13 cellular contexts compared by ENCODE assay signal in genomic region chr2:43193652-43193995, GRCh38. TPM values are rescaled to one million over a fixed set of nuclear protein-coding genes. Genes with fewer than 3 reads are reported as not detected.
DNase-seq lines count a peak whose midpoint lies in the region; ATAC-seq and TF ChIP-seq lines count a peak whose summit lies in the region.
"Had no signal": no experiment of that assay in that cellular context is flagged by ENCODE, and none has a peak within 500 bp of the region (broad histone marks: within the 10 kb centered on the region; RNA-seq: fewer than 3 reads in every experiment).

No MANE protein-coding gene starts in this region.

- H3K36me3 Mint-ChIP-seq in T-helper 1 cell treated with Interleukin-12 subunit alpha and Interleukin-12 subunit beta and Interleukin-4 antibody, amounts not matched to agents 30 μg/mL and 1 μg/mL, for 36 hours (ENCODE audit: low read depth): peaks cover 5% of the 10 kb centered on the region
- no peaks in the 10 kb centered on the region for H3K36me3 Mint-ChIP-seq in T-cell

- H3K27ac ChIP-seq in spleen: peak overlapping the region; percentile 63 to 90 (median 76)
- no peak overlapping the region for H3K27ac ChIP-seq in A673 (ENCODE audit: low read depth, low read length, poor library complexity, severe bottlenecking)

- peaks cover 19 to 91% (median 59%) of the 10 kb centered on the region in 6 donors for H3K4me1 ChIP-seq in spleen
- no peaks in the 10 kb centered on the region for H3K4me1 ChIP-seq in A673 (ENCODE audit: insufficient read depth, low read length, poor library complexity, severe bottlenecking)

- TF ChIP-seq POLR2A in spleen (IDR thresholded peaks at IDR 0.05): no peak

- no peak overlapping the region for H3K4me3 ChIP-seq in spleen
- H3K4me3 ChIP-seq in A673 (ENCODE audit: low read depth, low read length, poor library complexity, severe bottlenecking): no peak overlapping the region
- H3K4me3 ChIP-seq: cardiac muscle cell, esophagus squamous epithelium had no signal

- no peak for ATAC-seq in T-cell (replicated peaks in 1 of 4)

- no peaks in the 10 kb centered on the region for H3K9me3 ChIP-seq in spleen
- no peaks in the 10 kb centered on the region for H3K9me3 ChIP-seq in A673 (ENCODE audit: low read depth, low read length, poor library complexity, severe bottlenecking)
- H3K9me3 ChIP-seq: esophagus squamous epithelium had no signal

- H3K4me1 Mint-ChIP-seq in T-helper 1 cell treated with Interleukin-12 subunit alpha and Interleukin-12 subunit beta and Interleukin-4 antibody, amounts not matched to agents 30 μg/mL and 1 μg/mL, for 36 hours (ENCODE audit: low read depth): peaks cover 49% of the 10 kb centered on the region
- peaks cover 62 to 74% (median 63%) of the 10 kb centered on the region in 3 donors for H3K4me1 Mint-ChIP-seq in T-cell

- H3K27me3 ChIP-seq in spleen (replicated peaks in 1 of 7) (no peaks in the 10 kb centered on the region), A673 (replicated peaks; ENCODE audit: insufficient read depth, low read depth, low read length, poor library complexity) (no peaks in the 10 kb centered on the region)
- H3K27me3 ChIP-seq: cardiac muscle cell, esophagus squamous epithelium had no signal

- no peaks in the 10 kb centered on the region for H3K27me3 Mint-ChIP-seq in T-helper 1 cell treated with Interleukin-12 subunit alpha and Interleukin-12 subunit beta and Interleukin-4 antibody, amounts not matched to agents 30 μg/mL and 1 μg/mL, for 36 hours (ENCODE audit: low read depth)
- no peaks in the 10 kb centered on the region for H3K27me3 Mint-ChIP-seq in T-cell

- DNase-seq in T-helper 1 cell: no peak
- DNase-seq in T-cell: no peak
- peak; percentile 37 for DNase-seq in left kidney (ENCODE audit: low read depth, low spot score)
- no peak for DNase-seq in spleen
- no peak for DNase-seq in A673 (ENCODE audit: low spot score)
- DNase-seq in activated CD4-positive, CD25-positive, alpha-beta regulatory T cell (lab: John Stamatoyannopoulos, UW): no peak
- no peak for DNase-seq in NCI-H2029 (lab: John Stamatoyannopoulos, UW)
- DNase-seq: activated CD8-positive, alpha-beta memory T cell treated with anti-CD3 and anti-CD28 coated beads, Interleukin-2, amount 50 U/mL, for 48 hours; esophagus squamous epithelium; NCI-H1694; stimulated activated CD8-positive, alpha-beta memory T cell treated with anti-CD3 and anti-CD28 coated beads, Interleukin-4, amount 100 ng/mL, for 48 hours had no signal

- WGBS in spleen, 5 donors: 33 to 48% (median 44%) methylated on average over 2 of the region's 2 CpGs

- H3K4me3 Mint-ChIP-seq in T-helper 1 cell treated with Interleukin-12 subunit alpha and Interleukin-12 subunit beta and Interleukin-4 antibody, amounts not matched to agents 30 μg/mL and 1 μg/mL, for 36 hours: no peak overlapping the region
- peak overlapping the region; percentile 83 to 87 (median 86) for H3K4me3 Mint-ChIP-seq in T-cell

- TF ChIP-seq CTCF in spleen (IDR thresholded peaks at IDR 0.05 in 8 of 11, conservative IDR thresholded peaks at IDR 0.05 in 3 of 11): no peak
- no peak for TF ChIP-seq CTCF in A673 (conservative IDR thresholded peaks at IDR 0.05; ENCODE audit: low read depth, low read length)

- CTCF ChIA-PET in T-cell (lab: Charles Lee): interaction anchor here (0.6 to 4.8 kb wide), 5 partner anchors 19 to 67 kb away, joined by 3 to 24 read pairs (median 4); no protein-coding TSS in a partner anchor
- CTCF ChIA-PET in A673 (lab: Charles Lee): no interaction called here

- POLR2A ChIA-PET in T-cell (lab: Charles Lee) (interaction anchor here in 1 of 2 donors (0.6 kb wide), 1 partner anchor 19 kb away, joined by 4 read pairs; no protein-coding TSS in a partner anchor), A673 (lab: Charles Lee; ENCODE audit: low non-redundant PET) (interaction anchor here (0.6 kb wide), 1 partner anchor 90 kb away, joined by 8 read pairs; no protein-coding TSS in a partner anchor)

- intact Hi-C loops in spleen (cut with DNase I; ENCODE audit: low total_unique reads) (no loop called here), A673 (cut with micrococcal nuclease; ENCODE audit: unreplicated experiment) (no loop called here)

- peak overlapping the region; percentile 97 for H3K27ac Mint-ChIP-seq in T-helper 1 cell treated with Interleukin-12 subunit alpha and Interleukin-12 subunit beta and Interleukin-4 antibody, amounts not matched to agents 30 μg/mL and 1 μg/mL, for 36 hours
- H3K27ac Mint-ChIP-seq in T-cell: peak overlapping the region; percentile 100

- H3K9me3 Mint-ChIP-seq in T-helper 1 cell treated with Interleukin-12 subunit alpha and Interleukin-12 subunit beta and Interleukin-4 antibody, amounts not matched to agents 30 μg/mL and 1 μg/mL, for 36 hours: peaks cover 3% of the 10 kb centered on the region
- peaks cover 0 to 3% (median 0%) of the 10 kb centered on the region in 3 donors for H3K9me3 Mint-ChIP-seq in T-cell

- no TSS peak for BruUV-seq in A673 (replicated peaks; lab: Mats Ljungman, UMichigan)

- no peaks in the 10 kb centered on the region for H3K36me3 ChIP-seq in spleen
- H3K36me3 ChIP-seq in A673 (ENCODE audit: insufficient read depth, low read length, poor library complexity, severe bottlenecking): no peaks in the 10 kb centered on the region
- H3K36me3 ChIP-seq: cardiac muscle cell, esophagus squamous epithelium had no signal

RNA-seq across cellular contexts. Expression of gene ZFP36L2, which starts 32.8 kb away (rescaled TPM):
- total RNA-seq in T-cell (100 to 1,000 TPM; 329 to 974 (median 377) TPM), spleen (100 to 1,000 TPM; 118 to 223 (median 131) TPM), A673 (2021) (20.4 and 23.4 TPM in 2 replicates)
- polyA plus RNA-seq in spleen: 100 to 1,000 TPM in 1 of 3 donors, 10 to 100 TPM in 2; 72.4 to 115 (median 91.0) TPM
